1 cellular context compared by ENCODE assay signal in the genomic region with DNA sequence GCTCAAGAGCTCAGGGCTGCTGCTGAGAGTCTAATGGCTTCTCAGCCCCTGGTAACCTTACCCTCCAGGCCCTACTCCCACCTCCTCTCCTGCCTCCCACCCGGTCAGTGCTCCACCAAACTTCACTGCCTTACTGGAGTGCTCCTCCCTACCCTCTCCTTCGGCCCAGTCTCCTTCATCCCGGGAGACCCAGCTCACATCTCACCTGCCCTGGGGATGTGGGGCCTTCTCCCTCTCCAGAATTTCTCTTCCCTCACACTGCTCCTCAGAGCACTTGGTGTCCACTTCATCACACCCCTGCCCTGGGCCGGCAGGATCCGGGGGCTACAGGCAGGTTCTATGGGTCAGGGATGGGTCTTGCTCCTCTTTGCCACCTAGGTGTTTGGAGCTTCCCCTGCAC.
TF ChIP-seq lines count a peak whose summit lies in the region.

No MANE protein-coding gene starts in this region.

TF ChIP-seq in H1, 55 proteins besides CTCF, POLR2A, EP300 and RAD21:
- TF ChIP-seq CEBPB (IDR thresholded peaks at IDR 0.05; ENCODE audit: low read depth, low read length), result no peak
- TF ChIP-seq, protein P1, sequence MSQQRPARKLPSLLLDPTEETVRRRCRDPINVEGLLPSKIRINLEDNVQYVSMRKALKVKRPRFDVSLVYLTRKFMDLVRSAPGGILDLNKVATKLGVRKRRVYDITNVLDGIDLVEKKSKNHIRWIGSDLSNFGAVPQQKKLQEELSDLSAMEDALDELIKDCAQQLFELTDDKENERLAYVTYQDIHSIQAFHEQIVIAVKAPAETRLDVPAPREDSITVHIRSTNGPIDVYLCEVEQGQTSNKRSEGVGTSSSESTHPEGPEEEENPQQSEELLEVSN (IDR thresholded peaks at IDR 0.05), result no peak
- TF ChIP-seq KDM1A (IDR thresholded peaks at IDR 0.05; ENCODE audit: borderline replicate concordance, low read length), result no peak
- no peak for TF ChIP-seq GABPA (IDR thresholded peaks at IDR 0.05; ENCODE audit: borderline replicate concordance, insufficient read depth, low read length)
- TF ChIP-seq CBX8 (IDR thresholded peaks at IDR 0.05; ENCODE audit: borderline replicate concordance, low read depth, low read length), result no peak
- no peak for TF ChIP-seq TAF7 (optimal IDR thresholded peaks at IDR 0.05; ENCODE audit: borderline replicate concordance, low read depth, low read length)
- TF ChIP-seq NRF1 (IDR thresholded peaks at IDR 0.05; ENCODE audit: low read depth, low read length), result no peak
- TF ChIP-seq, protein P2, sequence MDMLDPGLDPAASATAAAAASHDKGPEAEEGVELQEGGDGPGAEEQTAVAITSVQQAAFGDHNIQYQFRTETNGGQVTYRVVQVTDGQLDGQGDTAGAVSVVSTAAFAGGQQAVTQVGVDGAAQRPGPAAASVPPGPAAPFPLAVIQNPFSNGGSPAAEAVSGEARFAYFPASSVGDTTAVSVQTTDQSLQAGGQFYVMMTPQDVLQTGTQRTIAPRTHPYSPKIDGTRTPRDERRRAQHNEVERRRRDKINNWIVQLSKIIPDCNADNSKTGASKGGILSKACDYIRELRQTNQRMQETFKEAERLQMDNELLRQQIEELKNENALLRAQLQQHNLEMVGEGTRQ (IDR thresholded peaks at IDR 0.05; ENCODE audit: low read length), result no peak
- no peak for TF ChIP-seq SIRT6 (IDR thresholded peaks at IDR 0.05; ENCODE audit: low read length)
